Comparison of ENCODE assay signal across 1 cellular context in genomic region chr12:122458105-122459035, GRCh38.
TF ChIP-seq lines count a peak whose summit lies in the region.

No MANE protein-coding gene starts in this region.

TF ChIP-seq in IMR-90, 13 proteins besides CTCF, POLR2A, EP300 and RAD21:
- TF ChIP-seq SMC3 (IDR thresholded peaks at IDR 0.05; ENCODE audit: low read depth, low read length) (no peak), BHLHE40 (IDR thresholded peaks at IDR 0.05; ENCODE audit: low read depth, low read length) (no peak), USF2 (IDR thresholded peaks at IDR 0.05; ENCODE audit: low read depth, low read length) (no peak), MXI1 (IDR thresholded peaks at IDR 0.05; ENCODE audit: borderline replicate concordance, low read depth, low read length) (no peak)
TF ChIP-seq in IMR-90: peak in this region for 0.
